Comparison of ENCODE assay signal across 2 cellular contexts in the genomic region with DNA sequence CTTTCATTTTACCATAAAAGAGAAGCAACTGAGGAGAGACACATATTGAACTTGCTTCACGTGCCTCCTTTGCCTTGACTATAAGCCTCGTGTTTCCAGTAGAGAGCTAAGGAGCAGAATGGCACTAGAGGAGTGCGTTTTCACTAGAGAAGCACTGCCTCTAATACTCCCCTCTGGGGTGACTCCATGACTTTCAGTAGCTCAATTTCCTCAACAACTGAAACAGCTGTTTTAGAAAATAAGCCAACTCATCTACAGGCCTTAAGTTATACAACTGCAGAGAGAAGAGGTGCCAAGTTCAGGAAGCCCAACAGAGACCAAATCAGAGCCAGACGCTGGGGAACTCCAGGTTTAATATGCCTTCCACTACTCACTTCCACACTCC.
TF ChIP-seq lines count a peak whose summit lies in the region.

No MANE protein-coding gene starts in this region.

TF ChIP-seq in SK-N-SH, 30 proteins besides CTCF, POLR2A, EP300 and RAD21 (continued from another document):
- TF ChIP-seq, protein P1, sequence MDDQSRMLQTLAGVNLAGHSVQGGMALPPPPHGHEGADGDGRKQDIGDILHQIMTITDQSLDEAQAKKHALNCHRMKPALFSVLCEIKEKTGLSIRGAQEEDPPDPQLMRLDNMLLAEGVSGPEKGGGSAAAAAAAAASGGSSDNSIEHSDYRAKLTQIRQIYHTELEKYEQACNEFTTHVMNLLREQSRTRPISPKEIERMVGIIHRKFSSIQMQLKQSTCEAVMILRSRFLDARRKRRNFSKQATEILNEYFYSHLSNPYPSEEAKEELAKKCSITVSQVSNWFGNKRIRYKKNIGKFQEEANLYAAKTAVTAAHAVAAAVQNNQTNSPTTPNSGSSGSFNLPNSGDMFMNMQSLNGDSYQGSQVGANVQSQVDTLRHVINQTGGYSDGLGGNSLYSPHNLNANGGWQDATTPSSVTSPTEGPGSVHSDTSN (IDR thresholded peaks at IDR 0.05) = no peak
- TF ChIP-seq JUND (IDR thresholded peaks at IDR 0.05) = no peak
- no peak for TF ChIP-seq SIN3A (IDR thresholded peaks at IDR 0.05; ENCODE audit: borderline replicate concordance, low read depth, low read length)

TF ChIP-seq in SK-N-SH treated with all-trans-retinoic acid at 6 μM for 48 hours, 23 proteins besides CTCF, POLR2A, EP300 and RAD21 (continued from another document):
- TF ChIP-seq CSDC2 (CRISPR knock-in tag; IDR thresholded peaks at IDR 0.05) (no peak), TOX (CRISPR knock-in tag; IDR thresholded peaks at IDR 0.05; ENCODE audit: borderline replicate concordance) (no peak), PPARA (CRISPR knock-in tag; IDR thresholded peaks at IDR 0.05; ENCODE audit: borderline replicate concordance) (no peak), ZFP30 (CRISPR knock-in tag; IDR thresholded peaks at IDR 0.05) (no peak), ISL1 (CRISPR knock-in tag; IDR thresholded peaks at IDR 0.05) (no peak), ZNF565 (CRISPR knock-in tag; conservative IDR thresholded peaks at IDR 0.05; ENCODE audit: low read depth) (no peak), RARB (CRISPR knock-in tag; IDR thresholded peaks at IDR 0.05) (no peak), TCF4 (CRISPR knock-in tag; IDR thresholded peaks at IDR 0.05; ENCODE audit: borderline replicate concordance) (no peak)
- TF ChIP-seq, protein P2, sequence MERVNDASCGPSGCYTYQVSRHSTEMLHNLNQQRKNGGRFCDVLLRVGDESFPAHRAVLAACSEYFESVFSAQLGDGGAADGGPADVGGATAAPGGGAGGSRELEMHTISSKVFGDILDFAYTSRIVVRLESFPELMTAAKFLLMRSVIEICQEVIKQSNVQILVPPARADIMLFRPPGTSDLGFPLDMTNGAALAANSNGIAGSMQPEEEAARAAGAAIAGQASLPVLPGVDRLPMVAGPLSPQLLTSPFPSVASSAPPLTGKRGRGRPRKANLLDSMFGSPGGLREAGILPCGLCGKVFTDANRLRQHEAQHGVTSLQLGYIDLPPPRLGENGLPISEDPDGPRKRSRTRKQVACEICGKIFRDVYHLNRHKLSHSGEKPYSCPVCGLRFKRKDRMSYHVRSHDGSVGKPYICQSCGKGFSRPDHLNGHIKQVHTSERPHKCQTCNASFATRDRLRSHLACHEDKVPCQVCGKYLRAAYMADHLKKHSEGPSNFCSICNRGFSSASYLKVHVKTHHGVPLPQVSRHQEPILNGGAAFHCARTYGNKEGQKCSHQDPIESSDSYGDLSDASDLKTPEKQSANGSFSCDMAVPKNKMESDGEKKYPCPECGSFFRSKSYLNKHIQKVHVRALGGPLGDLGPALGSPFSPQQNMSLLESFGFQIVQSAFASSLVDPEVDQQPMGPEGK (CRISPR knock-in tag; IDR thresholded peaks at IDR 0.05; ENCODE audit: borderline replicate concordance) = no peak
- TF ChIP-seq, protein P3, sequence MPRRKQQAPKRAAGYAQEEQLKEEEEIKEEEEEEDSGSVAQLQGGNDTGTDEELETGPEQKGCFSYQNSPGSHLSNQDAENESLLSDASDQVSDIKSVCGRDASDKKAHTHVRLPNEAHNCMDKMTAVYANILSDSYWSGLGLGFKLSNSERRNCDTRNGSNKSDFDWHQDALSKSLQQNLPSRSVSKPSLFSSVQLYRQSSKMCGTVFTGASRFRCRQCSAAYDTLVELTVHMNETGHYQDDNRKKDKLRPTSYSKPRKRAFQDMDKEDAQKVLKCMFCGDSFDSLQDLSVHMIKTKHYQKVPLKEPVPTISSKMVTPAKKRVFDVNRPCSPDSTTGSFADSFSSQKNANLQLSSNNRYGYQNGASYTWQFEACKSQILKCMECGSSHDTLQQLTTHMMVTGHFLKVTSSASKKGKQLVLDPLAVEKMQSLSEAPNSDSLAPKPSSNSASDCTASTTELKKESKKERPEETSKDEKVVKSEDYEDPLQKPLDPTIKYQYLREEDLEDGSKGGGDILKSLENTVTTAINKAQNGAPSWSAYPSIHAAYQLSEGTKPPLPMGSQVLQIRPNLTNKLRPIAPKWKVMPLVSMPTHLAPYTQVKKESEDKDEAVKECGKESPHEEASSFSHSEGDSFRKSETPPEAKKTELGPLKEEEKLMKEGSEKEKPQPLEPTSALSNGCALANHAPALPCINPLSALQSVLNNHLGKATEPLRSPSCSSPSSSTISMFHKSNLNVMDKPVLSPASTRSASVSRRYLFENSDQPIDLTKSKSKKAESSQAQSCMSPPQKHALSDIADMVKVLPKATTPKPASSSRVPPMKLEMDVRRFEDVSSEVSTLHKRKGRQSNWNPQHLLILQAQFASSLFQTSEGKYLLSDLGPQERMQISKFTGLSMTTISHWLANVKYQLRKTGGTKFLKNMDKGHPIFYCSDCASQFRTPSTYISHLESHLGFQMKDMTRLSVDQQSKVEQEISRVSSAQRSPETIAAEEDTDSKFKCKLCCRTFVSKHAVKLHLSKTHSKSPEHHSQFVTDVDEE (CRISPR knock-in tag; IDR thresholded peaks at IDR 0.05) = no peak
- TF ChIP-seq, protein P4, sequence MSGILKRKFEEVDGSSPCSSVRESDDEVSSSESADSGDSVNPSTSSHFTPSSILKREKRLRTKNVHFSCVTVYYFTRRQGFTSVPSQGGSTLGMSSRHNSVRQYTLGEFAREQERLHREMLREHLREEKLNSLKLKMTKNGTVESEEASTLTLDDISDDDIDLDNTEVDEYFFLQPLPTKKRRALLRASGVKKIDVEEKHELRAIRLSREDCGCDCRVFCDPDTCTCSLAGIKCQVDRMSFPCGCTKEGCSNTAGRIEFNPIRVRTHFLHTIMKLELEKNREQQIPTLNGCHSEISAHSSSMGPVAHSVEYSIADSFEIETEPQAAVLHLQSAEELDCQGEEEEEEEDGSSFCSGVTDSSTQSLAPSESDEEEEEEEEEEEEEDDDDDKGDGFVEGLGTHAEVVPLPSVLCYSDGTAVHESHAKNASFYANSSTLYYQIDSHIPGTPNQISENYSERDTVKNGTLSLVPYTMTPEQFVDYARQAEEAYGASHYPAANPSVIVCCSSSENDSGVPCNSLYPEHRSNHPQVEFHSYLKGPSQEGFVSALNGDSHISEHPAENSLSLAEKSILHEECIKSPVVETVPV (CRISPR knock-in tag; IDR thresholded peaks at IDR 0.05) = no peak
- TF ChIP-seq, protein P5, sequence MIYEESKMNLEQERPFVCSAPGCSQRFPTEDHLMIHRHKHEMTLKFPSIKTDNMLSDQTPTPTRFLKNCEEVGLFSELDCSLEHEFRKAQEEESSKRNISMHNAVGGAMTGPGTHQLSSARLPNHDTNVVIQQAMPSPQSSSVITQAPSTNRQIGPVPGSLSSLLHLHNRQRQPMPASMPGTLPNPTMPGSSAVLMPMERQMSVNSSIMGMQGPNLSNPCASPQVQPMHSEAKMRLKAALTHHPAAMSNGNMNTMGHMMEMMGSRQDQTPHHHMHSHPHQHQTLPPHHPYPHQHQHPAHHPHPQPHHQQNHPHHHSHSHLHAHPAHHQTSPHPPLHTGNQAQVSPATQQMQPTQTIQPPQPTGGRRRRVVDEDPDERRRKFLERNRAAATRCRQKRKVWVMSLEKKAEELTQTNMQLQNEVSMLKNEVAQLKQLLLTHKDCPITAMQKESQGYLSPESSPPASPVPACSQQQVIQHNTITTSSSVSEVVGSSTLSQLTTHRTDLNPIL (CRISPR knock-in tag; IDR thresholded peaks at IDR 0.05; ENCODE audit: low read depth) = no peak
